8 cellular contexts compared by ENCODE assay signal in genomic region chr1:171224257-171224656, GRCh38. TPM values are rescaled to one million over a fixed set of nuclear protein-coding genes. Genes with fewer than 3 reads are reported as not detected.
DNase-seq lines count a peak whose midpoint lies in the region; ATAC-seq and TF ChIP-seq lines count a peak whose summit lies in the region.
"Not testable (repeated sequence)": the region's sequence is repeated elsewhere in the genome, so short reads cannot be mapped to it uniquely, and the experiment has no call there.
"Had no signal": no experiment of that assay in that cellular context is flagged by ENCODE, and none has a peak within 500 bp of the region (broad histone marks: within the 10 kb centered on the region; RNA-seq: fewer than 3 reads in every experiment).

No MANE protein-coding gene starts in this region.

- H3K4me3 ChIP-seq in LNCaP clone FGC (ENCODE audit: low read depth, low read length); coronary artery; left ventricle myocardium inferior; osteoblast (ENCODE audit: insufficient read depth, low read length); transverse colon: not testable (repeated sequence)

- not testable (repeated sequence) for H3K27me3 Mint-ChIP-seq in WTC11 (ENCODE audit: low read depth)

- H3K27ac Mint-ChIP-seq in WTC11 = peak overlapping the region; percentile 67

- not testable (repeated sequence) for TF ChIP-seq CTCF in LNCaP clone FGC (IDR thresholded peaks at IDR 0.05; ENCODE audit: control insufficient read depth, extremely low read depth, insufficient read depth); WTC11 (IDR thresholded peaks at IDR 0.05); coronary artery (IDR thresholded peaks at IDR 0.05); left ventricle myocardium inferior (IDR thresholded peaks at IDR 0.05; ENCODE audit: borderline replicate concordance); osteoblast (IDR thresholded peaks at IDR 0.05; ENCODE audit: extremely low read depth, low read depth, low read length); transverse colon (IDR thresholded peaks at IDR 0.05)

- in situ Hi-C loops in transverse colon (cut with MboI; ENCODE audit: low pct_ligation_motif_present in 1 of 4, low pct_unique_long_range_greater_than_20kb in 1 of 4, low sequenced_read_pairs in 3 of 4) = loop anchor here in 1 of 4 donors (10.0 kb wide), 1 partner anchor 139 kb away; no protein-coding TSS in a partner anchor

- WGBS in transverse colon (ENCODE audit: low coverage in 1 of 2), 2 donors = 59 to 73% methylated on average over 3 to 4 of the region's 4 CpGs

- not testable (repeated sequence) for H3K27me3 ChIP-seq in left ventricle myocardium inferior (ENCODE audit: low read depth); osteoblast (ENCODE audit: insufficient read depth, low read length); transverse colon

- not testable (repeated sequence) for H3K4me3 Mint-ChIP-seq in WTC11

- POLR2A ChIA-PET in WTC11 (lab: Charles Lee) = not testable (repeated sequence)

- H3K36me3 Mint-ChIP-seq in WTC11 = not testable (repeated sequence)

- not testable (repeated sequence) for H3K36me3 ChIP-seq in left ventricle myocardium inferior; osteoblast (ENCODE audit: insufficient read depth, low read length); transverse colon

- H3K79me2 ChIP-seq in osteoblast (ENCODE audit: insufficient read depth, low read length) = not testable (repeated sequence)

- H3K9me3 ChIP-seq in left ventricle myocardium inferior (replicated peaks); osteoblast (ENCODE audit: low read depth, low read length); transverse colon: not testable (repeated sequence)

- ATAC-seq in WTC11 = not testable (repeated sequence)

- TF ChIP-seq EP300 in transverse colon (IDR thresholded peaks at IDR 0.05; ENCODE audit: low read depth) = not testable (repeated sequence)

- H4K20me1 ChIP-seq in osteoblast (ENCODE audit: insufficient read depth, low read length) = not testable (repeated sequence)

- intact Hi-C loops in left ventricle myocardium inferior (cut with micrococcal nuclease); transverse colon (cut with DNase I; ENCODE audit: low total_unique reads): not testable (repeated sequence)

- CTCF ChIA-PET in WTC11 (lab: Charles Lee) = interaction anchor here (2.0 kb wide), 1 partner anchor 89 kb away, joined by 10 read pairs; the partner anchor contains the start of gene FMO4

- H3K4me1 Mint-ChIP-seq in WTC11 = peaks cover 49% of the 10 kb centered on the region

- DNase-seq in LNCaP clone FGC (ENCODE audit: low read depth) = peak; percentile 74
- DNase-seq in NOMO-1 treated with DMSO at 0.1 percent for 48 hours (lab: John Stamatoyannopoulos, UW; ENCODE audit: unreplicated experiment) = peak; percentile 68
- not testable (repeated sequence) for DNase-seq in WTC11 (ENCODE audit: low spot score); coronary artery (ENCODE audit: low spot score); left ventricle myocardium inferior; osteoblast (ENCODE audit: insufficient read length, low spot score, missing footprints); transverse colon

- H3K27ac ChIP-seq in coronary artery (peak overlapping the region; percentile 16 to 31), left ventricle myocardium inferior (replicated peaks) (peak overlapping the region; percentile 78), transverse colon (peak overlapping the region in 3 of 4 donors; percentile 8 to 45 (median 17))
- not testable (repeated sequence) for H3K27ac ChIP-seq in osteoblast (ENCODE audit: low read depth, low read length)

- not testable (repeated sequence) for H3K9me3 Mint-ChIP-seq in WTC11

- H3K4me2 ChIP-seq in osteoblast (ENCODE audit: insufficient read depth, low read length) = not testable (repeated sequence)

- H2AFZ ChIP-seq in osteoblast (ENCODE audit: low read length) = peak overlapping the region; percentile 59

- H3K4me1 ChIP-seq in left ventricle myocardium inferior = peaks cover 32% of the 10 kb centered on the region
- peaks cover 26% of the 10 kb centered on the region for H3K4me1 ChIP-seq in osteoblast (ENCODE audit: insufficient read depth, low read length)
- peaks cover 4 to 12% (median 9%) of the 10 kb centered on the region in 4 donors for H3K4me1 ChIP-seq in transverse colon

- TF ChIP-seq POLR2A in transverse colon (IDR thresholded peaks at IDR 0.05) = not testable (repeated sequence)

RNA-seq across cellular contexts. Expression of gene FMO1, which starts 24.0 kb away (rescaled TPM):
- 0.30 TPM in 1 of 3 replicates, not detected in the others for total RNA-seq in WTC11 (2021)
- total RNA-seq in left ventricle myocardium inferior = 0.49 TPM
- total RNA-seq in osteoblast = not detected in 2 replicates
- not detected for total RNA-seq in transverse colon

RNA-seq across cellular contexts. Expression of gene FMO2, which starts 39.2 kb away (rescaled TPM):
- 0.16 to 0.23 TPM in 2 of 3 replicates, not detected in the other for total RNA-seq in WTC11 (2021)
- total RNA-seq in left ventricle myocardium inferior = 49.7 TPM
- total RNA-seq in osteoblast = 2.7 and 2.9 TPM in 2 replicates
- 10 to 100 TPM in 1 of 4 donors, 1 to 10 TPM in 2, not detected in 1; 3.0 to 12.5 (median 4.9) TPM for total RNA-seq in transverse colon
- total RNA-seq: OCI-LY7 had no signal
